In the genomic region with DNA sequence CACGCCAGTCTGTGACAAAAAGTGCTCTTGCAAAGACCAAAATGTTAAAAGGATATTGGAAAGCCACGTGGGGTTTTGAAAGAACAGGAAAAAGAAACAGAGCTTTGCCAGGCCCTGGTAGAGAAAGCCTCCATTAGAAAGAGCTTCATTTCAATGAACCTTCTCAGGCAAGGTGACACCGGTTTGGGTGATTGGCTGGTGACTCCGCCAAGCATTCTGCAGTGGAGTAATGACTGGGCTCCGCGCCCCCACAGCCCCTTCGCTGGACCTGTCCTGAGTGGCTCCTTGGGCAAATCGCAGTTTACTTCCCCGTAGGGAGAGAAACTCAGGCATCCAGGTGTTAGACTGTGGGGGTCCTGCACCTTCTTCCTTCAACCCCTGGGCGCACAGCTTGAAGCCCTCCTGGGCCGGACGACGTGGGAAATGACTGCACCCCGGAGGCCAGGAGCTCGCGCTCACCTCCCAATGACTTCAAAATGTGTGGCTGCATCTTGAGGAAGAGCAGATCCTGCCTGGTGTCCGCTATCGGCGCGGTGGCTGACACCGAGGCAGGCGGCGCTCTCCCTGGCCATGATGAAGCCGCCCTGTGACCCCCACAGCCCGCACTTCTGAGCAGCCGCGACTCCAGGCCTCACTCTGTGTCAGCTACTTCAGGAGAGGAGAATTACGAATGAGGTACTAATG, we compare ENCODE assay signal across 21 cellular contexts.
"Had no signal": no experiment of that assay in that cellular context is flagged by ENCODE, and none has a peak within 500 bp of the region (broad histone marks: within the 10 kb centered on the region; RNA-seq: fewer than 3 reads in every experiment).

No MANE protein-coding gene starts in this region.

- H3K36me3 Mint-ChIP-seq: activated naive CD4-positive, alpha-beta T cell treated with anti-CD3 and anti-CD28 coated beads, Interleukin-2, amount 50 U/mL, for 24 hours; immature natural killer cell; naive thymus-derived CD4-positive, alpha-beta T cell; stimulated activated naive B cell treated with anti-CD40 and anti-IgM and Interleukin-4, amounts not matched to agents 10 μg/mL and 1 μg/mL and 100 μg/mL, for 72 hours had no signal

- H3K27ac Mint-ChIP-seq: activated naive CD4-positive, alpha-beta T cell treated with anti-CD3 and anti-CD28 coated beads, Interleukin-2, amount 50 U/mL, for 24 hours; dendritic cell treated with granulocyte-macrophage colony-stimulating factor and Interleukin-4, amounts not matched to agents 40 ng/mL and 50 ng/mL, for 4 days; immature natural killer cell; naive thymus-derived CD4-positive, alpha-beta T cell; stimulated activated naive B cell treated with anti-CD40 and anti-IgM and Interleukin-4, amounts not matched to agents 10 μg/mL and 1 μg/mL and 100 μg/mL, for 72 hours had no signal

- ATAC-seq: body of pancreas; naive thymus-derived CD4-positive, alpha-beta T cell; psoas muscle; right lobe of liver; stimulated activated naive B cell treated with anti-CD40 and anti-IgM and Interleukin-4, amounts not matched to agents 10 μg/mL and 1 μg/mL and 100 μg/mL, for 72 hours had no signal

- H3K4me3 Mint-ChIP-seq: activated naive CD4-positive, alpha-beta T cell treated with anti-CD3 and anti-CD28 coated beads, Interleukin-2, amount 50 U/mL, for 24 hours; dendritic cell treated with granulocyte-macrophage colony-stimulating factor and Interleukin-4, amounts not matched to agents 40 ng/mL and 50 ng/mL, for 4 days; immature natural killer cell; naive thymus-derived CD4-positive, alpha-beta T cell; neural crest cell; stimulated activated naive B cell treated with anti-CD40 and anti-IgM and Interleukin-4, amounts not matched to agents 10 μg/mL and 1 μg/mL and 100 μg/mL, for 72 hours had no signal

- H3K9me3 Mint-ChIP-seq: activated naive CD4-positive, alpha-beta T cell treated with anti-CD3 and anti-CD28 coated beads, Interleukin-2, amount 50 U/mL, for 24 hours; neural crest cell had no signal

- H3K4me1 Mint-ChIP-seq: activated naive CD4-positive, alpha-beta T cell treated with anti-CD3 and anti-CD28 coated beads, Interleukin-2, amount 50 U/mL, for 24 hours; immature natural killer cell; naive thymus-derived CD4-positive, alpha-beta T cell; neural crest cell; stimulated activated naive B cell treated with anti-CD40 and anti-IgM and Interleukin-4, amounts not matched to agents 10 μg/mL and 1 μg/mL and 100 μg/mL, for 72 hours had no signal

- H3K4me3 ChIP-seq: body of pancreas, psoas muscle, right lobe of liver, skin epidermis, transverse colon, vagina had no signal

- H3K27me3 ChIP-seq: body of pancreas, right lobe of liver, transverse colon, vagina had no signal

- H3K27ac ChIP-seq: heart right ventricle, psoas muscle, right lobe of liver, skin epidermis, transverse colon, vagina had no signal

- H3K9me3 ChIP-seq: body of pancreas, right lobe of liver, vagina had no signal

- DNase-seq: activated gamma-delta T cell treated with Interleukin-2 at 50 U/mL for 16 hours; activated T-cell treated with anti-CD3 and anti-CD28 coated beads, Interleukin-2, amount 50 U/mL, for 1 hour; anterior cingulate cortex; body of pancreas; effector CD4-positive, alpha-beta T cell; erythroblast; foreskin fibroblast; heart right ventricle; immature natural killer cell; naive thymus-derived CD4-positive, alpha-beta T cell; psoas muscle; right lobe of liver; stimulated activated naive B cell treated with anti-CD40 and anti-IgM and Interleukin-4, amounts not matched to agents 10 μg/mL and 1 μg/mL and 100 μg/mL, for 72 hours; T-helper 1 cell; T-helper 9 cell; transverse colon had no signal

- H3K36me3 ChIP-seq: heart right ventricle, right lobe of liver, transverse colon, vagina had no signal

- H3K4me1 ChIP-seq: heart right ventricle, psoas muscle, transverse colon, vagina had no signal
